In genomic region chr6:110296151-110297028, GRCh38 we compare ENCODE assay signal across 10 cellular contexts.
DNase-seq lines count a peak whose midpoint lies in the region; ATAC-seq and TF ChIP-seq lines count a peak whose summit lies in the region.
"Had no signal": no experiment of that assay in that cellular context is flagged by ENCODE, and none has a peak within 500 bp of the region (broad histone marks: within the 10 kb centered on the region; RNA-seq: fewer than 3 reads in every experiment).

No MANE protein-coding gene starts in this region.

- CTCF ChIA-PET in CD4-positive, alpha-beta T cell (lab: Charles Lee): interaction anchor here (1.4 kb wide), 1 partner anchor 24 kb away, joined by 4 read pairs; no protein-coding TSS in a partner anchor

- peaks cover 8% of the 10 kb centered on the region for H3K27me3 ChIP-seq in CD4-positive, alpha-beta T cell (ENCODE audit: control insufficient read depth, insufficient read depth, low read length)
- H3K27me3 ChIP-seq: right atrium auricular region had no signal

- TF ChIP-seq CTCF in CD4-positive, alpha-beta T cell (IDR thresholded peaks at IDR 0.05): no peak
- TF ChIP-seq CTCF in nephron (IDR thresholded peaks at IDR 0.05; ENCODE audit: unreplicated experiment in 3 of 3): no peak

- no peaks in the 10 kb centered on the region for H3K9me3 Mint-ChIP-seq in CD4-positive, alpha-beta T cell
- H3K9me3 Mint-ChIP-seq in nephron: peaks cover 3% of the 10 kb centered on the region

- no peak for DNase-seq in CD4-positive, alpha-beta T cell
- DNase-seq in KG1 (lab: John Stamatoyannopoulos, UW) (peak; percentile 3), epidermal melanocyte (ENCODE audit: insufficient read length, low spot score) (no peak), GM03348 (ENCODE audit: low spot score) (no peak), hypothalamus (lab: John Stamatoyannopoulos, UW) (no peak)
- DNase-seq: activated effector memory CD4-positive, alpha-beta T cell treated with anti-CD3 and anti-CD28 coated beads, Interleukin-2, amount 50 U/mL, for 16 hours; NCI-H1105 treated with DMSO at 0.1 percent for 48 hours had no signal

- peaks cover 20% of the 10 kb centered on the region for H3K27me3 Mint-ChIP-seq in CD4-positive, alpha-beta T cell
- H3K27me3 Mint-ChIP-seq in nephron (ENCODE audit: low read depth): no peaks in the 10 kb centered on the region

- H3K9me3 ChIP-seq in CD4-positive, alpha-beta T cell (ENCODE audit: control insufficient read depth, low read length): no peaks in the 10 kb centered on the region
- H3K9me3 ChIP-seq: right atrium auricular region had no signal

- H3K36me3 Mint-ChIP-seq in CD4-positive, alpha-beta T cell (ENCODE audit: low read depth): no peaks in the 10 kb centered on the region
- H3K36me3 Mint-ChIP-seq in nephron (ENCODE audit: low read depth): peaks cover 9% of the 10 kb centered on the region

- intact Hi-C loops in CD4-positive, alpha-beta T cell (cut with DNase I, micrococcal nuclease): no loop called here

- H3K27ac Mint-ChIP-seq in CD4-positive, alpha-beta T cell: no peak overlapping the region
- peak overlapping the region; percentile 86 to 92 (median 89) for H3K27ac Mint-ChIP-seq in nephron

- H3K27ac ChIP-seq in CD4-positive, alpha-beta T cell (ENCODE audit: low read depth, low read length): no peak overlapping the region
- H3K27ac ChIP-seq in angular gyrus (ENCODE audit: low read depth, low read length): peak overlapping the region; percentile 51
- H3K27ac ChIP-seq: right atrium auricular region had no signal

- no peaks in the 10 kb centered on the region for H3K4me1 Mint-ChIP-seq in CD4-positive, alpha-beta T cell (ENCODE audit: low read depth)
- peaks cover 54% of the 10 kb centered on the region for H3K4me1 Mint-ChIP-seq in nephron

- ATAC-seq in CD4-positive, alpha-beta T cell (ENCODE audit: poor library complexity): no peak

- POLR2A ChIA-PET in CD4-positive, alpha-beta T cell (lab: Charles Lee): no interaction called here

- peak overlapping the region; percentile 36 for H3K4me3 Mint-ChIP-seq in CD4-positive, alpha-beta T cell
- H3K4me3 Mint-ChIP-seq in nephron: peak overlapping the region in 2 of 3 experiments; percentile 56 to 67
